1 cellular context compared by ENCODE assay signal in genomic region chr3:36900474-36901443, GRCh38.
TF ChIP-seq lines count a peak whose summit lies in the region.

No MANE protein-coding gene starts in this region.

TF ChIP-seq in GM23338, 12 proteins besides CTCF, POLR2A, EP300 and RAD21 (continued from another document):
- TF ChIP-seq REST (IDR thresholded peaks at IDR 0.05; ENCODE audit: unreplicated experiment): no peak
- TF ChIP-seq POLR2AphosphoS5 (IDR thresholded peaks at IDR 0.05; ENCODE audit: low read depth): no peak
- TF ChIP-seq ZNF114 (CRISPR knock-in tag; IDR thresholded peaks at IDR 0.05): no peak
- TF ChIP-seq NANOG (IDR thresholded peaks at IDR 0.05; ENCODE audit: borderline replicate concordance): no peak
- no peak for TF ChIP-seq EZH2phosphoT487 (IDR thresholded peaks at IDR 0.05; ENCODE audit: unreplicated experiment)
- TF ChIP-seq EZH2 (IDR thresholded peaks at IDR 0.05; ENCODE audit: low read depth, unreplicated experiment): no peak
- no peak for TF ChIP-seq STAT1 (IDR thresholded peaks at IDR 0.05; ENCODE audit: unreplicated experiment)
- TF ChIP-seq ETS1 (IDR thresholded peaks at IDR 0.05): no peak
- no peak for TF ChIP-seq ZNF462 (CRISPR knock-in tag; IDR thresholded peaks at IDR 0.05)
- no peak for TF ChIP-seq ZNF331 (CRISPR knock-in tag; IDR thresholded peaks at IDR 0.05; ENCODE audit: low read depth)
